Comparison of ENCODE assay signal across 26 cellular contexts in the genomic region with DNA sequence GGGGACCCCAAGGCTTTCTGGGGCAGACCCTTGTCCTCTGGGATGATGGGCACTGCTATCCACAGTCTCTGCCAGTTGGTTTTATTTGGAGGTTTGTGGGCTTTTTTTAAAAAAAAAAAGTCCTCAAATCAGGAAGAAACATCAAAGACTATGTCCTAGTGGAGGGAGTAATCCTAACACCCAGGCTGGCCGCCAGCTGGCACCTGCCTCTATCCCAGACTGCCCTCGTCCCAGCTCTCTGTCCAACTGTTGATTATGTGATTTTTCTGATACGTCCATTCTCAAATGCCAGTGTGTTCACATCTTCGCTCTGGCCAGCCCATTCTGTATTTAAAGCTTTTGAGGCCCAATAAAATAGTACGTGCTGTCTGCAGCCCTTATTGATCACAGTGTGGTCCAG.
"Had no signal": no experiment of that assay in that cellular context is flagged by ENCODE, and none has a peak within 500 bp of the region (broad histone marks: within the 10 kb centered on the region; RNA-seq: fewer than 3 reads in every experiment).

No MANE protein-coding gene starts in this region.

- H3K27ac Mint-ChIP-seq: activated CD4-positive, alpha-beta memory T cell treated with anti-CD3 and anti-CD28 coated beads for 36 hours; activated naive CD4-positive, alpha-beta T cell treated with anti-CD3 and anti-CD28 coated beads, Interleukin-2, amount 10 ng/mL, durations not matched to agents 7 days and 5 days; activated naive CD8-positive, alpha-beta T cell treated with anti-CD3 and anti-CD28 coated beads, Interleukin-2, amount 10 ng/mL, durations not matched to agents 7 days and 5 days; activated T-cell treated with anti-CD3 and anti-CD28 coated beads, Interleukin-2, amount 50 U/mL, for 24 hours; dendritic cell treated with granulocyte-macrophage colony-stimulating factor and Interleukin-4, amounts not matched to agents 40 ng/mL and 50 ng/mL, for 4 days; nephron; stimulated activated memory B cell treated with anti-CD40 and anti-IgM and Interleukin-4, amounts not matched to agents 10 μg/mL and 1 μg/mL and 100 μg/mL, for 72 hours; T-helper 17 cell had no signal

- FAIRE-seq: frontal cortex, small intestine had no signal

- H3K4me1 ChIP-seq: ascending aorta, left lung, sigmoid colon, suprapubic skin, tibial artery had no signal

- H3K4me1 Mint-ChIP-seq: nephron; stimulated activated memory B cell treated with anti-CD40 and anti-IgM and Interleukin-4, amounts not matched to agents 10 μg/mL and 1 μg/mL and 100 μg/mL, for 72 hours had no signal

- H3K9me3 Mint-ChIP-seq: activated CD4-positive, alpha-beta memory T cell treated with anti-CD3 and anti-CD28 coated beads for 36 hours; activated naive CD4-positive, alpha-beta T cell treated with anti-CD3 and anti-CD28 coated beads, Interleukin-2, amount 10 ng/mL, durations not matched to agents 7 days and 5 days; activated naive CD8-positive, alpha-beta T cell treated with anti-CD3 and anti-CD28 coated beads, Interleukin-2, amount 10 ng/mL, durations not matched to agents 7 days and 5 days; activated T-cell treated with anti-CD3 and anti-CD28 coated beads, Interleukin-2, amount 50 U/mL, for 24 hours; dendritic cell treated with granulocyte-macrophage colony-stimulating factor and Interleukin-4, amounts not matched to agents 40 ng/mL and 50 ng/mL, for 4 days; nephron; stimulated activated memory B cell treated with anti-CD40 and anti-IgM and Interleukin-4, amounts not matched to agents 10 μg/mL and 1 μg/mL and 100 μg/mL, for 72 hours had no signal

- DNase-seq: activated CD4-positive, alpha-beta memory T cell treated with anti-CD3 and anti-CD28 coated beads for 36 hours; activated CD4-positive, alpha-beta T cell treated with anti-CD3 and anti-CD28 coated beads for 48 hours; activated CD8-positive, alpha-beta memory T cell treated with anti-CD3 and anti-CD28 coated beads, Interleukin-2, amount 50 U/mL, for 4 hours; activated gamma-delta T cell; activated naive CD4-positive, alpha-beta T cell treated with anti-CD3 and anti-CD28 coated beads, Interleukin-2, amount 10 ng/mL, durations not matched to agents 7 days and 5 days; activated naive CD8-positive, alpha-beta T cell treated with anti-CD3 and anti-CD28 coated beads, Interleukin-2, amount 10 ng/mL, durations not matched to agents 7 days and 5 days; activated T-cell treated with anti-CD3 and anti-CD28 coated beads, Interleukin-2, amount 50 U/mL, for 24 hours; brain microvascular endothelial cell; kidney glomerular epithelial cell; left lung; sigmoid colon; small intestine; stimulated activated CD4-positive, alpha-beta T cell treated with anti-CD3 and anti-CD28 coated beads, Interleukin-1b, Interleukin-23, amount 100 ng/mL, for 48 hours; stimulated activated CD4-positive, alpha-beta T cell treated with anti-CD3 and anti-CD28 coated beads, Interleukin-4, amount 100 ng/mL, for 4 hours; stimulated activated CD8-positive, alpha-beta memory T cell treated with anti-CD3 and anti-CD28 coated beads, Interleukin-4, amount 100 ng/mL, for 48 hours; T-helper 17 cell; T1000; tibial artery; WERI-Rb-1 had no signal

- H3K27ac ChIP-seq: ascending aorta, brain microvascular endothelial cell, left lung, sigmoid colon, suprapubic skin, tibial artery, WERI-Rb-1 had no signal

- ATAC-seq: activated CD4-positive, CD25-positive, alpha-beta regulatory T cell treated with anti-CD3 and anti-CD28 coated beads, Interleukin-2, amount 50 U/mL, for 24 hours; left lung; stimulated activated memory B cell treated with anti-CD40 and anti-IgM and Interleukin-4, amounts not matched to agents 10 μg/mL and 1 μg/mL and 100 μg/mL, for 72 hours; T-helper 17 cell had no signal

- H3K27me3 Mint-ChIP-seq: activated CD4-positive, alpha-beta memory T cell treated with anti-CD3 and anti-CD28 coated beads for 36 hours; activated naive CD4-positive, alpha-beta T cell treated with anti-CD3 and anti-CD28 coated beads, Interleukin-2, amount 10 ng/mL, durations not matched to agents 7 days and 5 days; activated naive CD8-positive, alpha-beta T cell treated with anti-CD3 and anti-CD28 coated beads, Interleukin-2, amount 10 ng/mL, durations not matched to agents 7 days and 5 days; activated T-cell treated with anti-CD3 and anti-CD28 coated beads, Interleukin-2, amount 50 U/mL, for 24 hours; dendritic cell treated with granulocyte-macrophage colony-stimulating factor and Interleukin-4, amounts not matched to agents 40 ng/mL and 50 ng/mL, for 4 days; stimulated activated memory B cell treated with anti-CD40 and anti-IgM and Interleukin-4, amounts not matched to agents 10 μg/mL and 1 μg/mL and 100 μg/mL, for 72 hours; T-helper 17 cell had no signal

- H3K9me3 ChIP-seq: ascending aorta, left lung, sigmoid colon, suprapubic skin, tibial artery had no signal

- H3K4me3 ChIP-seq: ascending aorta, left lung, sigmoid colon, suprapubic skin, tibial artery had no signal

- H3K27me3 ChIP-seq: ascending aorta, brain microvascular endothelial cell, left lung, sigmoid colon, suprapubic skin, tibial artery had no signal

- H3K4me3 Mint-ChIP-seq: activated CD4-positive, alpha-beta memory T cell treated with anti-CD3 and anti-CD28 coated beads for 36 hours; activated naive CD4-positive, alpha-beta T cell treated with anti-CD3 and anti-CD28 coated beads, Interleukin-2, amount 10 ng/mL, durations not matched to agents 7 days and 5 days; activated naive CD8-positive, alpha-beta T cell treated with anti-CD3 and anti-CD28 coated beads, Interleukin-2, amount 10 ng/mL, durations not matched to agents 7 days and 5 days; activated T-cell treated with anti-CD3 and anti-CD28 coated beads, Interleukin-2, amount 50 U/mL, for 24 hours; dendritic cell treated with granulocyte-macrophage colony-stimulating factor and Interleukin-4, amounts not matched to agents 40 ng/mL and 50 ng/mL, for 4 days; nephron; stimulated activated memory B cell treated with anti-CD40 and anti-IgM and Interleukin-4, amounts not matched to agents 10 μg/mL and 1 μg/mL and 100 μg/mL, for 72 hours; T-helper 17 cell had no signal
